Comparison of ENCODE assay signal across 23 cellular contexts in genomic region chr11:134843020-134843419, GRCh38.
"Had no signal": no experiment of that assay in that cellular context is flagged by ENCODE, and none has a peak within 500 bp of the region (broad histone marks: within the 10 kb centered on the region; RNA-seq: fewer than 3 reads in every experiment).

No MANE protein-coding gene starts in this region.

- ATAC-seq: K562 had no signal

- H3K36me3 ChIP-seq: SJSA1 had no signal

- DNase-seq: Kasumi-1, MM.1S, NCI-H1092 treated with DMSO at 0.1 percent for 48 hours, NCI-H1436, NCI-H187, NCI-H2029, NCI-H2081 treated with DMSO at 0.1 percent for 48 hours, NCI-H2171, NCI-H226, NCI-H446, NCI-H510A, NCI-H524 treated with DMSO at 0.1 percent for 48 hours, NCI-H69, NCI-H774, Right ventricle myocardium superior, RPMI8226, SIG-M5 had no signal

- H3K9me3 ChIP-seq: SJSA1 had no signal

- H3K27me3 ChIP-seq: SJSA1 had no signal

- H3K9me3 Mint-ChIP-seq: IgD-negative memory B cell had no signal

- H3K27ac Mint-ChIP-seq: IgD-negative memory B cell had no signal

- H3K9ac ChIP-seq: KMS-11 had no signal

- H3K27ac ChIP-seq: KMS-11, SJSA1, SK-N-MC had no signal

- H3K4me1 ChIP-seq: SJSA1 had no signal

- H3K36me3 Mint-ChIP-seq: IgD-negative memory B cell had no signal

- H3K4me3 Mint-ChIP-seq: IgD-negative memory B cell had no signal

- H3K4me2 ChIP-seq: KMS-11 had no signal

- H3K4me3 ChIP-seq: K562, SJSA1, SK-N-MC had no signal

- H3K4me1 Mint-ChIP-seq: IgD-negative memory B cell had no signal

- FAIRE-seq: K562, RCC 7860 had no signal
